Comparison of ENCODE assay signal across 8 cellular contexts in genomic region chr7:151408839-151409554, GRCh38. TPM values are rescaled to one million over a fixed set of nuclear protein-coding genes. Genes with fewer than 3 reads are reported as not detected.
DNase-seq lines count a peak whose midpoint lies in the region; ATAC-seq, FAIRE-seq and TF ChIP-seq lines count a peak whose summit lies in the region.

No MANE protein-coding gene starts in this region.

- H3K9ac ChIP-seq in HUES6 (ENCODE audit: low read length) (peak overlapping the region; percentile 66), iPS-20b (ENCODE audit: low read depth, low read length) (peak overlapping the region; percentile 87; the same call in 1 of the 2 replicates)

- no peak for FAIRE-seq in GM12892 (lab: Jason Lieb, UNC)

- no peak for ATAC-seq in HG03521 (IDR thresholded peaks at IDR 0.05; ENCODE audit: unreplicated experiment)

- H3K36me3 ChIP-seq in HUES6 (ENCODE audit: control insufficient read depth, insufficient read depth, low read length): peaks cover 6% of the 10 kb centered on the region; the same call in 1 of the 2 replicates
- peaks cover 7% of the 10 kb centered on the region; the same call in 1 of the 2 replicates for H3K36me3 ChIP-seq in iPS-20b (ENCODE audit: insufficient read depth, low read depth, low read length)

- peaks cover 28% of the 10 kb centered on the region for H3K4me1 ChIP-seq in HUES6 (ENCODE audit: control insufficient read depth, insufficient read depth, low read length)
- H3K4me1 ChIP-seq in iPS-20b (ENCODE audit: insufficient read depth, low read length): peaks cover 9% of the 10 kb centered on the region; the same call in 1 of the 2 replicates

- peak; percentile 22 for DNase-seq in GM12892 (ENCODE audit: insufficient read length)
- peak; percentile 52 for DNase-seq in activated gamma-delta T cell treated with anti-CD3 and anti-CD28 coated beads, Interleukin-2, amount 50 U/mL, for 16 hours (ENCODE audit: low read depth)
- peak; percentile 23 to 41 for DNase-seq in stimulated activated CD8-positive, alpha-beta memory T cell treated with anti-CD3 and anti-CD28 coated beads, Interleukin-7, amount 100 ng/mL, for 4 hours (ENCODE audit: low read depth in 2 of 2)
- DNase-seq in GM13976 (ENCODE audit: low spot score): no peak
- DNase-seq in Ammon's horn (ENCODE audit: low spot score): no peak

- H3K4me3 ChIP-seq in HUES6 (ENCODE audit: low read depth, low read length): peak overlapping the region; percentile 70
- H3K4me3 ChIP-seq in iPS-20b (ENCODE audit: low read length): peak overlapping the region; percentile 88

- no peak for TF ChIP-seq CTCF in GM13976 (IDR thresholded peaks at IDR 0.05; ENCODE audit: borderline replicate concordance, control extremely low read depth, extremely low read depth, insufficient read depth, missing control alignments)

- H3K9me3 ChIP-seq in HUES6 (ENCODE audit: control insufficient read depth, insufficient read depth, low read depth, low read length) (no peaks in the 10 kb centered on the region), iPS-20b (ENCODE audit: insufficient read depth, low read depth, low read length) (no peaks in the 10 kb centered on the region)

- no peak for TF ChIP-seq POLR2A in GM12892 (IDR thresholded peaks at IDR 0.05; ENCODE audit: low read depth, low read length)

- H3K27me3 ChIP-seq in HUES6 (ENCODE audit: control insufficient read depth, insufficient read depth, low read length) (peaks cover 31% of the 10 kb centered on the region), iPS-20b (ENCODE audit: insufficient read depth, low read length) (peaks cover 42% of the 10 kb centered on the region)

- H3K27ac ChIP-seq in HUES6 (ENCODE audit: low read depth, low read length): peak overlapping the region; percentile 35; the same call in 1 of the 2 replicates
- H3K27ac ChIP-seq in iPS-20b (ENCODE audit: low read length): no peak overlapping the region

- in situ Hi-C loops in GM13976 (cut with MboI; ENCODE audit: low sequenced_read_pairs, unreplicated experiment): no loop called here

RNA-seq across cellular contexts. Expression of gene WDR86, which starts 0.8 kb away (rescaled TPM):
- polyA plus RNA-seq in GM12892 (2012; ENCODE audit: missing spikeins): 0.19 TPM

RNA-seq across cellular contexts. Expression of gene CRYGN, which starts 30.9 kb away (rescaled TPM):
- polyA plus RNA-seq in GM12892 (2012; ENCODE audit: missing spikeins): not detected

Comparison
In these comparisons a context has a peak if more than half of its experiments do, and no peak if none do; other contexts are left out.
1. DNase-seq: peak in GM12892 (single experiment), activated gamma-delta T cell treated with anti-CD3 and anti-CD28 coated beads, Interleukin-2, amount 50 U/mL, for 16 hours (single experiment) and stimulated activated CD8-positive, alpha-beta memory T cell treated with anti-CD3 and anti-CD28 coated beads, Interleukin-7, amount 100 ng/mL, for 4 hours (2 of 2); none in GM13976 (single experiment) and Ammon's horn (single experiment).